ENCODE assay signal across 23 cellular contexts in the genomic region with DNA sequence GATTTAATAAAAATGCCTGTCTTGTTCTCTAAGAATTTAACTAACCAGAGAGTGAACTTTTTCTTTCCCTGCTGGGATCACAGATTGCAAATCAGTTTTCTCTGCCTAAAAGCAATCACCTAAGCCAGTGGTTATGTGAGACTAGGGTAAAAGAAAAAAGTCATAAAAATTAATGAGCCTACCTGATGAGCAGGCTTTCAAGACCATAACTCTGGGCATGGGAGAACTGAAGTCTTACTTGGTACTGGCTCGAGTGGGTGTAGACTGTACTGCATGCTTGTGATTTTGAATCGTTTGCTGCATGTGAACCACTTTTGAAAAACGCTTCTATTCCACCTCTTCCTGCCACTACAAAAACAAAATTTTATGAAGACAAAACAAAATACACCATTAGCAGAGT.
"Had no signal": no experiment of that assay in that cellular context is flagged by ENCODE, and none has a peak within 500 bp of the region (broad histone marks: within the 10 kb centered on the region; RNA-seq: fewer than 3 reads in every experiment).

No MANE protein-coding gene starts in this region.

- H3K4me1 ChIP-seq: gastrocnemius medialis, heart right ventricle, spleen, testis, tibial nerve, upper lobe of right lung, vagina had no signal

- H3K36me3 ChIP-seq: esophagus muscularis mucosa, gastrocnemius medialis, heart right ventricle, spleen, tibial nerve, upper lobe of right lung, vagina had no signal

- H3K27me3 ChIP-seq: esophagus muscularis mucosa, gastrocnemius medialis, heart right ventricle, spleen, testis, tibial nerve, upper lobe of right lung, vagina had no signal

- FAIRE-seq: endometrium, islet of Langerhans had no signal

- H3K27ac ChIP-seq: esophagus muscularis mucosa, gastrocnemius medialis, heart right ventricle, spleen, testis, tibial nerve, upper lobe of right lung, vagina had no signal

- H3K9me3 ChIP-seq: esophagus muscularis mucosa, gastrocnemius medialis, testis, upper lobe of right lung, vagina had no signal

- DNase-seq: effector memory CD4-positive, alpha-beta T cell; gastrocnemius medialis; heart right ventricle; hypothalamus; left cardiac atrium; left ventricle myocardium superior; mesenchymal stem cell; naive B cell; right cardiac atrium; spleen; stimulated activated CD4-positive, alpha-beta T cell treated with anti-CD3 and anti-CD28 coated beads, Interleukin-15, amount 100 ng/mL, for 24 hours; stimulated activated CD4-positive, alpha-beta T cell treated with anti-CD3 and anti-CD28 coated beads, Interleukin-1b, Interleukin-23, amount 100 ng/mL, for 48 hours; stimulated activated CD4-positive, alpha-beta T cell treated with anti-CD3 and anti-CD28 coated beads, Interleukin-4, amount 100 ng/mL, for 4 hours; stimulated activated naive B cell treated with anti-CD40 and anti-IgM and Interleukin-4, amounts not matched to agents 10 μg/mL and 1 μg/mL and 100 μg/mL, for 72 hours; stimulated activated naive CD8-positive, alpha-beta T cell treated with anti-CD3 and anti-CD28 coated beads, Interleukin-15, amount 100 ng/mL, for 72 hours; testis; upper lobe of right lung had no signal

- H3K4me3 ChIP-seq: esophagus muscularis mucosa, gastrocnemius medialis, heart right ventricle, lung, spleen, testis, tibial nerve, upper lobe of right lung, vagina had no signal
